Comparison of ENCODE assay signal across 28 cellular contexts in genomic region chr6:62429781-62430180, GRCh38.
"Had no signal": no experiment of that assay in that cellular context is flagged by ENCODE, and none has a peak within 500 bp of the region (broad histone marks: within the 10 kb centered on the region; RNA-seq: fewer than 3 reads in every experiment).

No MANE protein-coding gene starts in this region.

- H3K27ac ChIP-seq: body of pancreas, colonic mucosa, epithelial cell of prostate, esophagus squamous epithelium, WERI-Rb-1 had no signal

- H3K4me1 Mint-ChIP-seq: activated B cell treated with CpG ODN at 0.5 μM for 24 hours; activated T-helper 17 cell treated with anti-CD3 and anti-CD28 coated beads, Interleukin-2, amount 50 U/mL, for 72 hours; T-helper 17 cell had no signal

- H3K4me3 ChIP-seq: body of pancreas, colonic mucosa, esophagus squamous epithelium had no signal

- H3K36me3 Mint-ChIP-seq: activated naive CD8-positive, alpha-beta T cell had no signal

- H3K4me3 Mint-ChIP-seq: activated B cell treated with CpG ODN at 0.5 μM for 24 hours; activated CD8-positive, alpha-beta T cell treated with anti-CD3 and anti-CD28 coated beads for 36 hours; activated naive CD8-positive, alpha-beta T cell; activated T-cell treated with anti-CD3 and anti-CD28 coated beads, Interleukin-2, amount 50 U/mL, for 4 hours; activated T-helper 17 cell treated with anti-CD3 and anti-CD28 coated beads, Interleukin-2, amount 50 U/mL, for 72 hours; T-helper 17 cell; T-helper 2 cell treated with Interferon-gamma antibody and Interleukin-4, amounts not matched to agents 5 μg/mL and 100 μg/mL, for 36 hours had no signal

- H3K9me3 Mint-ChIP-seq: activated B cell treated with CpG ODN at 0.5 μM for 24 hours had no signal

- H3K9me3 ChIP-seq: body of pancreas, colonic mucosa had no signal

- H3K27ac Mint-ChIP-seq: activated B cell treated with CpG ODN at 0.5 μM for 24 hours; activated CD8-positive, alpha-beta T cell treated with anti-CD3 and anti-CD28 coated beads for 36 hours; activated naive CD8-positive, alpha-beta T cell; activated T-helper 17 cell treated with anti-CD3 and anti-CD28 coated beads, Interleukin-2, amount 50 U/mL, for 72 hours; T-helper 17 cell; T-helper 2 cell treated with Interferon-gamma antibody and Interleukin-4, amounts not matched to agents 5 μg/mL and 100 μg/mL, for 36 hours had no signal

- H3K36me3 ChIP-seq: colonic mucosa, esophagus squamous epithelium, WERI-Rb-1 had no signal

- H3K27me3 Mint-ChIP-seq: activated B cell treated with CpG ODN at 0.5 μM for 24 hours; activated CD8-positive, alpha-beta T cell treated with anti-CD3 and anti-CD28 coated beads for 36 hours; activated naive CD8-positive, alpha-beta T cell; activated T-helper 17 cell treated with anti-CD3 and anti-CD28 coated beads, Interleukin-2, amount 50 U/mL, for 72 hours; T-helper 17 cell had no signal

- H3K27me3 ChIP-seq: body of pancreas, colonic mucosa, esophagus squamous epithelium had no signal

- ATAC-seq: activated CD4-positive, CD25-positive, alpha-beta regulatory T cell treated with anti-CD3 and anti-CD28 coated beads, Interleukin-2, amount 50 U/mL, for 24 hours; activated CD8-positive, alpha-beta T cell treated with anti-CD3 and anti-CD28 coated beads for 36 hours; activated T-cell treated with anti-CD3 and anti-CD28 coated beads, Interleukin-2, amount 50 U/mL, for 4 hours; activated T-helper 17 cell treated with anti-CD3 and anti-CD28 coated beads, Interleukin-2, amount 50 U/mL, for 72 hours; body of pancreas; T-helper 17 cell had no signal

- DNase-seq: activated B cell treated with CpG ODN at 0.5 μM for 24 hours; activated CD4-positive, alpha-beta T cell treated with anti-CD3 and anti-CD28 coated beads for 48 hours; activated CD4-positive, alpha-beta T cell treated with anti-CD3 and anti-CD28 coated beads, Interleukin-2, amount 50 U/mL, for 1 hour; activated CD4-positive, alpha-beta T cell treated with anti-CD3 and anti-CD28 coated beads, Interleukin-2, amount 50 U/mL, for 48 hours; activated CD8-positive, alpha-beta memory T cell treated with anti-CD3 and anti-CD28 coated beads for 24 hours; activated CD8-positive, alpha-beta T cell treated with anti-CD3 and anti-CD28 coated beads for 36 hours; activated effector memory CD4-positive, alpha-beta T cell treated with Interleukin-2 at 50 U/mL for 16 hours; activated gamma-delta T cell treated with Interleukin-2 at 50 U/mL for 16 hours; activated naive CD4-positive, alpha-beta T cell treated with anti-CD3 and anti-CD28 coated beads, Interleukin-2, amount 50 U/mL, for 16 hours; activated naive CD4-positive, alpha-beta T cell treated with Interleukin-2 at 50 U/mL for 16 hours; activated T-cell treated with anti-CD3 and anti-CD28 coated beads, Interleukin-2, amount 50 U/mL, for 4 hours; amniotic stem cell; anterior cingulate cortex; body of pancreas; caudate nucleus; cerebellar nuclear complex; colonic mucosa; effector CD8-positive, alpha-beta T cell; esophagus squamous epithelium; head of caudate nucleus; T-helper 17 cell; T1000; WERI-Rb-1 had no signal

- H3K4me1 ChIP-seq: body of pancreas, colonic mucosa, esophagus squamous epithelium had no signal
